Comparison of ENCODE assay signal across 9 cellular contexts in genomic region chr15:72532991-72533601, GRCh38. TPM values are rescaled to one million over a fixed set of nuclear protein-coding genes. Genes with fewer than 3 reads are reported as not detected.
DNase-seq lines count a peak whose midpoint lies in the region; ATAC-seq and TF ChIP-seq lines count a peak whose summit lies in the region.
"Had no signal": no experiment of that assay in that cellular context is flagged by ENCODE, and none has a peak within 500 bp of the region (broad histone marks: within the 10 kb centered on the region; RNA-seq: fewer than 3 reads in every experiment).

No MANE protein-coding gene starts in this region.

- CTCF ChIA-PET in A673 (lab: Charles Lee) = no interaction called here

- intact Hi-C loops in A673 (cut with micrococcal nuclease; ENCODE audit: unreplicated experiment) = no loop called here

- ATAC-seq in SK-N-SH treated with all-trans-retinoic acid at 6 μM for 48 hours (peak; percentile 58; the same call in 1 of the 3 replicates), HG03159 (IDR thresholded peaks at IDR 0.05; ENCODE audit: unreplicated experiment) (no peak)

- H3K36me3 ChIP-seq in A673 (ENCODE audit: insufficient read depth, low read length, poor library complexity, severe bottlenecking) = no peaks in the 10 kb centered on the region

- no TSS peak for BruUV-seq in A673 (replicated peaks; lab: Mats Ljungman, UMichigan)

- peak; percentile 54 for TF ChIP-seq CTCF in A673 (conservative IDR thresholded peaks at IDR 0.05; ENCODE audit: low read depth, low read length)
- TF ChIP-seq CTCF in fibroblast of villous mesenchyme (IDR thresholded peaks at IDR 0.05; ENCODE audit: insufficient read depth, low read depth, low read length) = peak; percentile 52

- POLR2A ChIA-PET in A673 (lab: Charles Lee; ENCODE audit: low non-redundant PET) = no interaction called here

- no peaks in the 10 kb centered on the region for H3K27me3 ChIP-seq in A673 (replicated peaks; ENCODE audit: insufficient read depth, low read depth, low read length, poor library complexity)

- H3K9me3 ChIP-seq in A673 (ENCODE audit: low read depth, low read length, poor library complexity, severe bottlenecking) = no peaks in the 10 kb centered on the region

- H3K4me3 ChIP-seq in A673 (ENCODE audit: low read depth, low read length, poor library complexity, severe bottlenecking) = no peak overlapping the region
- H3K4me3 ChIP-seq in fibroblast of villous mesenchyme (ENCODE audit: low read depth, low read length) = no peak overlapping the region

- DNase-seq in A673 (ENCODE audit: low spot score) = no peak
- peak; percentile 25 for DNase-seq in ELF-1 (ENCODE audit: low read depth, low spot score)
- DNase-seq in fibroblast of villous mesenchyme (ENCODE audit: low read depth) = no peak
- no peak for DNase-seq in NCI-H748 treated with DMSO at 0.1 percent for 48 hours (lab: John Stamatoyannopoulos, UW)
- DNase-seq in NCI-H2171 (lab: John Stamatoyannopoulos, UW) = no peak
- no peak for DNase-seq in foreskin melanocyte
- DNase-seq: activated naive CD8-positive, alpha-beta T cell treated with anti-CD3 and anti-CD28 coated beads, Interleukin-2, amount 10 ng/mL, durations not matched to agents 7 days and 5 days had no signal

- H3K4me1 ChIP-seq in A673 (ENCODE audit: insufficient read depth, low read length, poor library complexity, severe bottlenecking) = no peaks in the 10 kb centered on the region

- H3K27ac ChIP-seq in A673 (ENCODE audit: low read depth, low read length, poor library complexity, severe bottlenecking) = no peak overlapping the region

TF ChIP-seq in SK-N-SH treated with all-trans-retinoic acid at 6 μM for 48 hours, 23 proteins besides CTCF, POLR2A, EP300 and RAD21:
- TF ChIP-seq ARNTL (CRISPR knock-in tag; IDR thresholded peaks at IDR 0.05; ENCODE audit: borderline replicate concordance, low read depth) = no peak
- no peak for TF ChIP-seq TCF4 (CRISPR knock-in tag; IDR thresholded peaks at IDR 0.05; ENCODE audit: borderline replicate concordance)
- TF ChIP-seq, protein P1, sequence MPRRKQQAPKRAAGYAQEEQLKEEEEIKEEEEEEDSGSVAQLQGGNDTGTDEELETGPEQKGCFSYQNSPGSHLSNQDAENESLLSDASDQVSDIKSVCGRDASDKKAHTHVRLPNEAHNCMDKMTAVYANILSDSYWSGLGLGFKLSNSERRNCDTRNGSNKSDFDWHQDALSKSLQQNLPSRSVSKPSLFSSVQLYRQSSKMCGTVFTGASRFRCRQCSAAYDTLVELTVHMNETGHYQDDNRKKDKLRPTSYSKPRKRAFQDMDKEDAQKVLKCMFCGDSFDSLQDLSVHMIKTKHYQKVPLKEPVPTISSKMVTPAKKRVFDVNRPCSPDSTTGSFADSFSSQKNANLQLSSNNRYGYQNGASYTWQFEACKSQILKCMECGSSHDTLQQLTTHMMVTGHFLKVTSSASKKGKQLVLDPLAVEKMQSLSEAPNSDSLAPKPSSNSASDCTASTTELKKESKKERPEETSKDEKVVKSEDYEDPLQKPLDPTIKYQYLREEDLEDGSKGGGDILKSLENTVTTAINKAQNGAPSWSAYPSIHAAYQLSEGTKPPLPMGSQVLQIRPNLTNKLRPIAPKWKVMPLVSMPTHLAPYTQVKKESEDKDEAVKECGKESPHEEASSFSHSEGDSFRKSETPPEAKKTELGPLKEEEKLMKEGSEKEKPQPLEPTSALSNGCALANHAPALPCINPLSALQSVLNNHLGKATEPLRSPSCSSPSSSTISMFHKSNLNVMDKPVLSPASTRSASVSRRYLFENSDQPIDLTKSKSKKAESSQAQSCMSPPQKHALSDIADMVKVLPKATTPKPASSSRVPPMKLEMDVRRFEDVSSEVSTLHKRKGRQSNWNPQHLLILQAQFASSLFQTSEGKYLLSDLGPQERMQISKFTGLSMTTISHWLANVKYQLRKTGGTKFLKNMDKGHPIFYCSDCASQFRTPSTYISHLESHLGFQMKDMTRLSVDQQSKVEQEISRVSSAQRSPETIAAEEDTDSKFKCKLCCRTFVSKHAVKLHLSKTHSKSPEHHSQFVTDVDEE (CRISPR knock-in tag; IDR thresholded peaks at IDR 0.05) = no peak
- no peak for TF ChIP-seq PPARA (CRISPR knock-in tag; IDR thresholded peaks at IDR 0.05; ENCODE audit: borderline replicate concordance)
- TF ChIP-seq TOX (CRISPR knock-in tag; IDR thresholded peaks at IDR 0.05; ENCODE audit: borderline replicate concordance) = no peak
- TF ChIP-seq BACH2 (CRISPR knock-in tag; IDR thresholded peaks at IDR 0.05; ENCODE audit: borderline replicate concordance) = no peak
- TF ChIP-seq ZNF8 (CRISPR knock-in tag; IDR thresholded peaks at IDR 0.05) = no peak
- TF ChIP-seq CSDC2 (CRISPR knock-in tag; IDR thresholded peaks at IDR 0.05) = no peak
- TF ChIP-seq, protein P2, sequence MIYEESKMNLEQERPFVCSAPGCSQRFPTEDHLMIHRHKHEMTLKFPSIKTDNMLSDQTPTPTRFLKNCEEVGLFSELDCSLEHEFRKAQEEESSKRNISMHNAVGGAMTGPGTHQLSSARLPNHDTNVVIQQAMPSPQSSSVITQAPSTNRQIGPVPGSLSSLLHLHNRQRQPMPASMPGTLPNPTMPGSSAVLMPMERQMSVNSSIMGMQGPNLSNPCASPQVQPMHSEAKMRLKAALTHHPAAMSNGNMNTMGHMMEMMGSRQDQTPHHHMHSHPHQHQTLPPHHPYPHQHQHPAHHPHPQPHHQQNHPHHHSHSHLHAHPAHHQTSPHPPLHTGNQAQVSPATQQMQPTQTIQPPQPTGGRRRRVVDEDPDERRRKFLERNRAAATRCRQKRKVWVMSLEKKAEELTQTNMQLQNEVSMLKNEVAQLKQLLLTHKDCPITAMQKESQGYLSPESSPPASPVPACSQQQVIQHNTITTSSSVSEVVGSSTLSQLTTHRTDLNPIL (CRISPR knock-in tag; IDR thresholded peaks at IDR 0.05; ENCODE audit: low read depth) = no peak
- TF ChIP-seq ISL1 (CRISPR knock-in tag; IDR thresholded peaks at IDR 0.05) = no peak
- TF ChIP-seq OSR1 (CRISPR knock-in tag; IDR thresholded peaks at IDR 0.05) = no peak
- TF ChIP-seq ZNF565 (CRISPR knock-in tag; conservative IDR thresholded peaks at IDR 0.05; ENCODE audit: low read depth) = no peak
- TF ChIP-seq ESRRG (CRISPR knock-in tag; IDR thresholded peaks at IDR 0.05) = no peak
- TF ChIP-seq, protein P3, sequence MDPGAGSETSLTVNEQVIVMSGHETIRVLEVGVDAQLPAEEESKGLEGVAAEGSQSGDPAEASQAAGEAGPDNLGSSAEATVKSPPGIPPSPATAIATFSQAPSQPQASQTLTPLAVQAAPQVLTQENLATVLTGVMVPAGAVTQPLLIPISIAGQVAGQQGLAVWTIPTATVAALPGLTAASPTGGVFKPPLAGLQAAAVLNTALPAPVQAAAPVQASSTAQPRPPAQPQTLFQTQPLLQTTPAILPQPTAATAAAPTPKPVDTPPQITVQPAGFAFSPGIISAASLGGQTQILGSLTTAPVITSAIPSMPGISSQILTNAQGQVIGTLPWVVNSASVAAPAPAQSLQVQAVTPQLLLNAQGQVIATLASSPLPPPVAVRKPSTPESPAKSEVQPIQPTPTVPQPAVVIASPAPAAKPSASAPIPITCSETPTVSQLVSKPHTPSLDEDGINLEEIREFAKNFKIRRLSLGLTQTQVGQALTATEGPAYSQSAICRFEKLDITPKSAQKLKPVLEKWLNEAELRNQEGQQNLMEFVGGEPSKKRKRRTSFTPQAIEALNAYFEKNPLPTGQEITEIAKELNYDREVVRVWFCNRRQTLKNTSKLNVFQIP (CRISPR knock-in tag; IDR thresholded peaks at IDR 0.05; ENCODE audit: borderline replicate concordance, low read depth) = no peak

RNA-seq across cellular contexts. Expression of gene ARIH1, which starts 59.0 kb away (rescaled TPM):
- total RNA-seq in A673 (2021) = 181 and 187 TPM in 2 replicates
- total RNA-seq in fibroblast of villous mesenchyme = 21.3 and 37.6 TPM in 2 replicates
